Comparison of ENCODE assay signal across 26 cellular contexts in genomic region chr3:195762249-195762585, GRCh38. TPM values are rescaled to one million over a fixed set of nuclear protein-coding genes. Genes with fewer than 3 reads are reported as not detected.
"Had no signal": no experiment of that assay in that cellular context is flagged by ENCODE, and none has a peak within 500 bp of the region (broad histone marks: within the 10 kb centered on the region; RNA-seq: fewer than 3 reads in every experiment).

No MANE protein-coding gene starts in this region.

- H3K36me3 Mint-ChIP-seq: activated naive CD8-positive, alpha-beta T cell; WTC11 had no signal

- DNase-seq: activated CD4-positive, alpha-beta T cell treated with anti-CD3 and anti-CD28 coated beads for 48 hours; activated CD4-positive, alpha-beta T cell treated with anti-CD3 and anti-CD28 coated beads, Interleukin-2, amount 50 U/mL, for 4 hours; activated CD4-positive, CD25-positive, alpha-beta regulatory T cell treated with anti-CD3 and anti-CD28 coated beads, Interleukin-2, amount 50 U/mL, for 72 hours; activated CD8-positive, alpha-beta memory T cell treated with anti-CD3 and anti-CD28 coated beads, Interleukin-2, amount 50 U/mL, for 48 hours; activated CD8-positive, alpha-beta T cell treated with anti-CD3 and anti-CD28 coated beads, Interleukin-2, amount 10 ng/mL, durations not matched to agents 7 days and 5 days; activated effector memory CD4-positive, alpha-beta T cell treated with Interleukin-2 at 50 U/mL for 16 hours; activated naive CD4-positive, alpha-beta T cell; activated T-cell treated with anti-CD3 and anti-CD28 coated beads, Interleukin-2, amount 50 U/mL, for 1 hour; amygdala; brain microvascular endothelial cell; cerebellar nuclear complex; Kasumi-1; NCI-H1048; NCI-H187 treated with DMSO at 0.1 percent for 48 hours; NCI-H2081 treated with DMSO at 0.1 percent for 48 hours; NCI-H446; NCI-H524; PC-3; SHP77 treated with DMSO at 0.1 percent for 48 hours; T-helper 17 cell; T-helper 9 cell had no signal

- H3K27me3 ChIP-seq: cardiac muscle cell had no signal

- H3K36me3 ChIP-seq: brain microvascular endothelial cell, cardiac muscle cell had no signal

- H3K4me3 ChIP-seq: cardiac muscle cell had no signal

- H3K27ac Mint-ChIP-seq: activated CD8-positive, alpha-beta T cell treated with anti-CD3 and anti-CD28 coated beads, Interleukin-2, amount 10 ng/mL, durations not matched to agents 7 days and 5 days; activated naive CD8-positive, alpha-beta T cell; T-helper 17 cell; WTC11 had no signal

- ATAC-seq: PC-3, T-helper 17 cell, WTC11 had no signal

- H3K27ac ChIP-seq: brain microvascular endothelial cell, cardiac muscle cell had no signal

- H3K4me3 Mint-ChIP-seq: activated CD8-positive, alpha-beta T cell treated with anti-CD3 and anti-CD28 coated beads, Interleukin-2, amount 10 ng/mL, durations not matched to agents 7 days and 5 days; activated naive CD8-positive, alpha-beta T cell; WTC11 had no signal

- H3K9me3 Mint-ChIP-seq: WTC11 had no signal

- FAIRE-seq: RCC 7860 had no signal

RNA-seq across cellular contexts. Expression of gene MUC20, which starts 41.4 kb away (rescaled TPM):
- total RNA-seq: SK-MEL-5 had no signal

RNA-seq across cellular contexts. Expression of gene MUC4, which starts 49.5 kb away (rescaled TPM):
- total RNA-seq: cardiac muscle cell, PC-3, SK-MEL-5, T-helper 17 cell had no signal
